Comparison of ENCODE assay signal across 11 cellular contexts in the genomic region with DNA sequence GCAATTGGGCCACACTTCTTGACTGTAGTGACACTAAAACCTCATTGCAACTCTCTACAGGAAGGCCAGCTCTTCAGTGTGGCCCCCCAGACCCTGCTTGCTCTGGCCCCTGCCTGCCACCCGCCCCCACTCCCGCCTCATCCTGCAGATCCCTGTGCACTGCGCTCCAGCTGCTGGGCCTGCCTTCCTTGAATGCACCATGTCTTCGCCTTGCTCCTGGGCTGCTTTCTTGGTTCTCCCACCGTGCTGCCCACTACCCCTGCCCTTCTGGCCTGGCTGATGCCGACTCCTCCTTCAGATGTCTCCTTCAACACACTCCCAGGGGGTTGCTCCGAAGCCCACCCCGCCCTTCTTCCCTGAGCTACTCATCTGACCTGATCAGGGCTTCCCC.
DNase-seq lines count a peak whose midpoint lies in the region; ATAC-seq, FAIRE-seq and TF ChIP-seq lines count a peak whose summit lies in the region.
"Had no signal": no experiment of that assay in that cellular context is flagged by ENCODE, and none has a peak within 500 bp of the region (broad histone marks: within the 10 kb centered on the region; RNA-seq: fewer than 3 reads in every experiment).

No MANE protein-coding gene starts in this region.

- CTCF ChIA-PET in IMR-90 (lab: Yijun Ruan, JAX) (no interaction called here), GM12878 (lab: Yijun Ruan, JAX) (interaction anchor here (1.1 to 3.2 kb wide), 9 partner anchors 16 to 92 kb away, joined by 3 to 16 read pairs (median 4); no protein-coding TSS in a partner anchor)

- DNase-seq in IMR-90 = no peak
- no peak for DNase-seq in GM12878 (ENCODE audit: low read depth, low spot score)
- no peak for DNase-seq in thoracic aorta (ENCODE audit: low spot score)
- no peak for DNase-seq in activated effector memory CD4-positive, alpha-beta T cell treated with Interleukin-2 at 50 U/mL for 16 hours
- no peak for DNase-seq in dedifferentiated amniotic fluid mesenchymal stem cell (ENCODE audit: extremely low spot score)
- DNase-seq in activated naive CD4-positive, alpha-beta T cell (lab: John Stamatoyannopoulos, UW) = no peak
- DNase-seq: SIG-M5 had no signal

- H2BK15ac ChIP-seq in IMR-90 (ENCODE audit: low read depth, low read length) = peak overlapping the region; percentile 46; the same call in 2 of the 3 replicates

- TF ChIP-seq POLR2A in IMR-90 (IDR thresholded peaks at IDR 0.05; ENCODE audit: low read depth, low read length) = no peak
- no peak for TF ChIP-seq POLR2A in GM12878 (IDR thresholded peaks at IDR 0.05; ENCODE audit: low read depth, low read length)

- H3K4me3 ChIP-seq in IMR-90 (ENCODE audit: insufficient read depth, low read depth, low read length) (no peak overlapping the region), GM12878 (no peak overlapping the region), mesodermal cell (ENCODE audit: extremely low read depth, insufficient read depth, low read length, poor library complexity, severe bottlenecking) (peak overlapping the region; percentile 28), thoracic aorta (no peak overlapping the region)
- H3K4me3 ChIP-seq: body of pancreas had no signal

- H2AK9ac ChIP-seq in IMR-90 (replicated peaks; ENCODE audit: low read depth, low read length, poor library complexity) = peak overlapping the region; percentile 96

- peak overlapping the region; percentile 60 for H2AFZ ChIP-seq in IMR-90 (replicated peaks; ENCODE audit: low read length, poor library complexity)
- H2AFZ ChIP-seq in GM12878 (ENCODE audit: control insufficient read depth, low read depth, low read length) = no peak overlapping the region

- H4K8ac ChIP-seq in IMR-90 (ENCODE audit: low read depth in 2 of 2, low read length in 2 of 2) = peak overlapping the region; percentile 41 to 93

- peak overlapping the region; percentile 81 for H4K5ac ChIP-seq in IMR-90 (ENCODE audit: low read depth, low read length)

- dilution Hi-C loops in IMR-90 (cut with HindIII; ENCODE audit: low sequenced_read_pairs, unreplicated experiment) = no loop called here

- RAD21 ChIA-PET in GM12878 (lab: Charles Lee; ENCODE audit: unreplicated experiment) = interaction anchor here (1.1 to 7.4 kb wide), 14 partner anchors 13 to 103 kb away, joined by 4 to 122 read pairs (median 12); partner anchors contain the start of genes SIPA1L3 and WDR87

- peak overlapping the region; percentile 92 for H2BK5ac ChIP-seq in IMR-90 (ENCODE audit: low read depth, low read length, poor library complexity, severe bottlenecking)

- peak overlapping the region; percentile 40; the same call in 1 of the 2 replicates for H3K56ac ChIP-seq in IMR-90 (ENCODE audit: extremely low read depth, insufficient read depth, low read length)

- no peak for TF ChIP-seq CTCF in IMR-90 (conservative IDR thresholded peaks at IDR 0.05; ENCODE audit: low read depth, low read length)
- TF ChIP-seq CTCF in GM12878 (IDR thresholded peaks at IDR 0.05 in 2 of 3, conservative IDR thresholded peaks at IDR 0.05 in 1 of 3; ENCODE audit: control insufficient read depth in 2 of 3, extremely low read depth in 1 of 3, insufficient read depth in 1 of 3, low read depth in 3 of 3, low read length in 3 of 3) = no peak
- no peak for TF ChIP-seq CTCF in thoracic aorta (IDR thresholded peaks at IDR 0.05)

- WGBS in IMR-90 (ENCODE audit: extremely low coverage in 2 of 2, insufficient read length in 1 of 2), 2 experiments = 73% methylated on average over 4 of the region's 8 CpGs; no CpG with 5 or more reads in 1 of the 2 experiments
- WGBS in GM12878 (ENCODE audit: insufficient coverage, insufficient replicate concordance, low lambda C conversion rate, missing lambda C conversion rate) = 93% methylated on average over 7 of the region's 8 CpGs
- WGBS in mesodermal cell (ENCODE audit: insufficient coverage in 2 of 2), 2 experiments = 77% methylated on average over 6 to 8 of the region's 8 CpGs

- in situ Hi-C loops in IMR-90 (cut with MboI; ENCODE audit: low sequenced_read_pairs) = no loop called here
- in situ Hi-C loops in GM12878 (cut with MboI) = no loop called here

- peak overlapping the region; percentile 94 for H2BK120ac ChIP-seq in IMR-90 (ENCODE audit: low read depth, low read length)

- H4K20me1 ChIP-seq in IMR-90 (ENCODE audit: insufficient read depth, low read length) (no peaks in the 10 kb centered on the region), GM12878 (ENCODE audit: control insufficient read depth, insufficient read depth) (no peaks in the 10 kb centered on the region)

- ATAC-seq in IMR-90 (ENCODE audit: low read depth) (no peak), GM12878 (no peak), thoracic aorta (ENCODE audit: insufficient number of reproducible peaks, low FRiP score, low read depth) (no peak)

- H2AK5ac ChIP-seq in IMR-90 (ENCODE audit: low read depth, low read length) = peak overlapping the region; percentile 99

- H3K4me2 ChIP-seq in IMR-90 (ENCODE audit: low read depth, low read length) = no peak overlapping the region; the same call in 1 of the 2 replicates
- H3K4me2 ChIP-seq in GM12878 (ENCODE audit: control insufficient read depth, insufficient read depth) = peak overlapping the region; percentile 49

- intact Hi-C loops in IMR-90 (cut with micrococcal nuclease) = no loop called here
- intact Hi-C loops in GM12878 (cut with micrococcal nuclease; ENCODE audit: unreplicated experiment) = no loop called here

- no peaks in the 10 kb centered on the region for H3K36me3 ChIP-seq in IMR-90 (ENCODE audit: control insufficient read depth, insufficient read depth, low read length)
- H3K36me3 ChIP-seq in GM12878 (ENCODE audit: control insufficient read depth in 2 of 2, insufficient read depth in 2 of 2, low read length in 1 of 2) = peaks cover 0 to 7% of the 10 kb centered on the region in 2 experiments; a peak in 2 of 4 replicates
- peaks cover 3% of the 10 kb centered on the region for H3K36me3 ChIP-seq in mesodermal cell (ENCODE audit: control insufficient read depth, insufficient read depth, low read length)
- no peaks in the 10 kb centered on the region for H3K36me3 ChIP-seq in thoracic aorta

- H3K27me3 ChIP-seq in IMR-90 (ENCODE audit: control insufficient read depth, insufficient read depth, low read length) (no peaks in the 10 kb centered on the region), GM12878 (replicated peaks in 1 of 2; ENCODE audit: control insufficient read depth in 2 of 2, insufficient read depth in 2 of 2, low read length in 1 of 2) (no peaks in the 10 kb centered on the region), thoracic aorta (replicated peaks; ENCODE audit: insufficient read depth) (no peaks in the 10 kb centered on the region)
- H3K27me3 ChIP-seq: body of pancreas, foreskin keratinocyte had no signal

- SMC1A ChIA-PET in GM12878 (lab: Charles Lee; ENCODE audit: uncharacterized antibody, unreplicated experiment) = interaction anchor here (1.3 to 9.1 kb wide), 13 partner anchors 16 to 100 kb away, joined by 3 to 102 read pairs (median 19); partner anchors contain the start of genes SIPA1L3 and WDR87

- peak overlapping the region; percentile 5 for H3K18ac ChIP-seq in IMR-90 (ENCODE audit: low read depth, low read length)

- H3K9me1 ChIP-seq in IMR-90 (ENCODE audit: insufficient read depth, low read length) = peaks cover 25% of the 10 kb centered on the region

- H3K23ac ChIP-seq in IMR-90 (ENCODE audit: low read depth, low read length) = peak overlapping the region; percentile 63

- POLR2A ChIA-PET in IMR-90 (lab: Charles Lee; ENCODE audit: unreplicated experiment) = interaction anchor here (0.6 to 0.9 kb wide), 2 partner anchors 11 to 39 kb away, joined by 3 to 5 read pairs; no protein-coding TSS in a partner anchor
- POLR2A ChIA-PET in GM12878 (lab: Charles Lee) = interaction anchor here (0.5 to 4.1 kb wide), 19 partner anchors 12 to 329 kb away, joined by 3 to 36 read pairs (median 6); partner anchors contain the start of genes SIPA1L3 and WDR87

- peaks cover 26 to 78% of the 10 kb centered on the region in 2 experiments for H3K79me1 ChIP-seq in IMR-90 (ENCODE audit: low read depth in 1 of 2, low read length in 2 of 2)

- no peaks in the 10 kb centered on the region for H3K9me3 ChIP-seq in IMR-90 (ENCODE audit: control insufficient read depth, insufficient read depth, low read length)
- H3K9me3 ChIP-seq in GM12878 (replicated peaks; ENCODE audit: control insufficient read depth, insufficient read depth, low read length) = no peaks in the 10 kb centered on the region
- no peaks in the 10 kb centered on the region for H3K9me3 ChIP-seq in mesodermal cell (ENCODE audit: control insufficient read depth, low read length)
- no peaks in the 10 kb centered on the region for H3K9me3 ChIP-seq in thoracic aorta
- H3K9me3 ChIP-seq: body of pancreas had no signal

- H3K27ac ChIP-seq in IMR-90 (ENCODE audit: insufficient read depth, low read length) (peak overlapping the region; percentile 67), GM12878 (ENCODE audit: control insufficient read depth, insufficient read depth) (peak overlapping the region; percentile 89), mesodermal cell (ENCODE audit: low read depth, low read length, severe bottlenecking) (peak overlapping the region; percentile 97), thoracic aorta (peak overlapping the region; percentile 53 to 72)

- peak overlapping the region; percentile 99 for H3K4ac ChIP-seq in IMR-90 (ENCODE audit: low read depth, low read length)

- H4K91ac ChIP-seq in IMR-90 (ENCODE audit: insufficient read depth, low read depth, low read length) = peak overlapping the region; percentile 77

- BruUV-seq in IMR-90 (replicated peaks; lab: Mats Ljungman, UMichigan) = no TSS peak
- BruUV-seq in GM12878 (replicated peaks; lab: Mats Ljungman, UMichigan) = no TSS peak

- peaks cover 15% of the 10 kb centered on the region for H3K4me1 ChIP-seq in IMR-90 (ENCODE audit: control insufficient read depth, insufficient read depth, low read length)
- H3K4me1 ChIP-seq in GM12878 (ENCODE audit: control insufficient read depth, insufficient read depth, low read length) = peaks cover 61% of the 10 kb centered on the region
- H3K4me1 ChIP-seq in mesodermal cell (ENCODE audit: control insufficient read depth, insufficient read depth, low read length, poor library complexity, severe bottlenecking) = peaks cover 24% of the 10 kb centered on the region
- H3K4me1 ChIP-seq in thoracic aorta (ENCODE audit: control insufficient read depth in 1 of 2, low read depth in 2 of 2) = peaks cover 3 to 20% of the 10 kb centered on the region in 2 donors

- H3K79me2 ChIP-seq in GM12878 (ENCODE audit: control insufficient read depth, insufficient read depth, low read length) = peaks cover 68% of the 10 kb centered on the region

- H3K9ac ChIP-seq in IMR-90 (ENCODE audit: low read depth, low read length) = 0 out of 2 replicates have a peak overlapping the region, but pooled peaks have one; percentile 30
- 0 out of 2 replicates have a peak overlapping the region, but pooled peaks have one; percentile 42 for H3K9ac ChIP-seq in GM12878 (ENCODE audit: control insufficient read depth, insufficient read depth, low read length)

- peak overlapping the region; percentile 79 for H3K14ac ChIP-seq in IMR-90 (replicated peaks; ENCODE audit: low read depth, low read length)

- peak overlapping the region; percentile 69; the same call in 1 of the 2 replicates for H2BK20ac ChIP-seq in IMR-90 (ENCODE audit: low read depth, low read length)

- no peak for TF ChIP-seq RAD21 in IMR-90 (IDR thresholded peaks at IDR 0.05; ENCODE audit: low read length)
- TF ChIP-seq RAD21 in GM12878 (IDR thresholded peaks at IDR 0.05; ENCODE audit: insufficient read depth, low read depth, low read length) = no peak

- no peak for FAIRE-seq in GM12878 (lab: Jason Lieb, UNC)
- FAIRE-seq: G401.6 had no signal

- no peak for TF ChIP-seq EP300 in GM12878 (IDR thresholded peaks at IDR 0.05; ENCODE audit: borderline replicate concordance in 1 of 2, control insufficient read depth in 1 of 2, low read depth in 2 of 2, low read length in 2 of 2)
